ENCODE assay signal across 24 cellular contexts in genomic region chr20:58297394-58297793, GRCh38.
"Had no signal": no experiment of that assay in that cellular context is flagged by ENCODE, and none has a peak within 500 bp of the region (broad histone marks: within the 10 kb centered on the region; RNA-seq: fewer than 3 reads in every experiment).

No MANE protein-coding gene starts in this region.

- H3K4me3 ChIP-seq: adrenal gland, Peyer's patch, SJSA1 had no signal

- H3K27ac ChIP-seq: adrenal gland, Peyer's patch, SJSA1 had no signal

- H3K27me3 ChIP-seq: adrenal gland, Peyer's patch, SJSA1 had no signal

- H3K9me3 Mint-ChIP-seq: activated B cell treated with CpG ODN at 0.5 μM for 24 hours; activated CD4-positive, alpha-beta memory T cell treated with anti-CD3 and anti-CD28 coated beads, Interleukin-2, amount 10 ng/mL, durations not matched to agents 7 days and 5 days had no signal

- H3K4me1 ChIP-seq: Peyer's patch had no signal

- H3K36me3 ChIP-seq: adrenal gland, Peyer's patch, SJSA1 had no signal

- ATAC-seq: activated naive CD4-positive, alpha-beta T cell treated with anti-CD3 and anti-CD28 coated beads, Interleukin-2, amount 50 U/mL, for 72 hours; SK-N-SH treated with all-trans-retinoic acid at 6 μM for 48 hours had no signal

- H3K4me3 Mint-ChIP-seq: activated B cell treated with CpG ODN at 0.5 μM for 24 hours; activated CD4-positive, alpha-beta memory T cell treated with anti-CD3 and anti-CD28 coated beads, Interleukin-2, amount 10 ng/mL, durations not matched to agents 7 days and 5 days had no signal

- DNase-seq: activated B cell treated with CpG ODN at 0.5 μM for 24 hours; activated CD4-positive, alpha-beta memory T cell treated with anti-CD3 and anti-CD28 coated beads, Interleukin-2, amount 10 ng/mL, durations not matched to agents 7 days and 5 days; activated CD4-positive, alpha-beta T cell treated with anti-CD3 and anti-CD28 coated beads for 1 hour; activated CD4-positive, alpha-beta T cell treated with anti-CD3 and anti-CD28 coated beads, Interleukin-2, amount 50 U/mL, for 1 hour; activated CD8-positive, alpha-beta memory T cell treated with anti-CD3 and anti-CD28 coated beads, Interleukin-2, amount 50 U/mL, for 48 hours; activated gamma-delta T cell; activated T-cell treated with anti-CD3 and anti-CD28 coated beads, Interleukin-2, amount 50 U/mL, for 1 hour; anterior cingulate cortex; cerebellar nuclear complex; IMR-90; KBM-7; NCI-H1048; NCI-H146; NCI-H187 treated with DMSO at 0.1 percent for 48 hours; NCI-H2081 treated with DMSO at 0.1 percent for 48 hours; NCI-H446; NCI-H524; Peyer's patch; SHP77; SW 1271 had no signal

- H3K9me3 ChIP-seq: adrenal gland, Peyer's patch, SJSA1 had no signal

- H3K36me3 Mint-ChIP-seq: activated naive CD4-positive, alpha-beta T cell treated with anti-CD3 and anti-CD28 coated beads, Interleukin-2, amount 50 U/mL, for 72 hours had no signal

- H3K27ac Mint-ChIP-seq: activated B cell treated with CpG ODN at 0.5 μM for 24 hours; activated CD4-positive, alpha-beta memory T cell treated with anti-CD3 and anti-CD28 coated beads, Interleukin-2, amount 10 ng/mL, durations not matched to agents 7 days and 5 days had no signal

- H3K27me3 Mint-ChIP-seq: activated B cell treated with CpG ODN at 0.5 μM for 24 hours; activated CD4-positive, alpha-beta memory T cell treated with anti-CD3 and anti-CD28 coated beads, Interleukin-2, amount 10 ng/mL, durations not matched to agents 7 days and 5 days had no signal
